ENCODE assay signal across 8 cellular contexts in the genomic region with DNA sequence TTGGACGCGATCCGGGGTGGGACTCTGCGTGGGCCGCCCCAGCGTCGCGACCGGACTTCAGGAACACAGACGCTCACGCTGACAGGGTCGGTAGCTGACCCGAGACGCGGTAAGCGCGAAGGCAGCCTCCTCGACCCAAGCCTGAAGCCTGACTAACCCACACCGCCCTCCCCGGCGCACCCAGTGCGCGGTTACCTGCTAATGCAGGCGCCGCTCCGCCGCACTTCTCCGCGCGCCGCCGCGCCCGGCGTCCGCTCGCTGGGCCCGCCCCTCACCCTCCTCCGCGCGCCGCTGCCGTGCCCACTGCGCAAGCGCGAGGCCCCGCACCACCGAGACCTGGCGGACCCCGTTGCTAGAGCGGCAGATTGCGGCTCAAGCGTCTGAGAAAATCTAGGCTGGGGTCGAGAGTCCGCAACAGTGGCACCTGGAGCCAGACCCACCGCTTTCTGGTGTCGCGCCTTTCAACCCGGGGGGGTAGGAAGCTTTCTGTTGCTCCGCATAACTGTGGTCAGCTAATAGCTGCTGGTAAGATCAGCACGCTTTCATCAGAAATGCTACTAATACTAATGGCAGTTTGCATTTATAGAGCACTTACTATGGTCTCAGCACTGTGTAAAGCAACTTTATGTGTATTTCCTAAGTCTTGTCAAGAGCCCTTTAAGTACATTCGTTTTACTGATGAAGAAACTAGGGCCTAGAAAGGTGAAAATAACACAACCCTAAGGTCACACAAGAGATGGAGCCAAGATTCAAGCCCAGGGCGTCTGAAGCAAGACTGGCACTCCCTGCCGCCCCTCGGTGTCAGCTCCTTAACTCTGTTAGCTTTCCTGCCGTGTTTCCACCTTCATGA. TPM values are rescaled to one million over a fixed set of nuclear protein-coding genes. Genes with fewer than 3 reads are reported as not detected.
DNase-seq lines count a peak whose midpoint lies in the region; ATAC-seq and TF ChIP-seq lines count a peak whose summit lies in the region.

A gene with protein sequence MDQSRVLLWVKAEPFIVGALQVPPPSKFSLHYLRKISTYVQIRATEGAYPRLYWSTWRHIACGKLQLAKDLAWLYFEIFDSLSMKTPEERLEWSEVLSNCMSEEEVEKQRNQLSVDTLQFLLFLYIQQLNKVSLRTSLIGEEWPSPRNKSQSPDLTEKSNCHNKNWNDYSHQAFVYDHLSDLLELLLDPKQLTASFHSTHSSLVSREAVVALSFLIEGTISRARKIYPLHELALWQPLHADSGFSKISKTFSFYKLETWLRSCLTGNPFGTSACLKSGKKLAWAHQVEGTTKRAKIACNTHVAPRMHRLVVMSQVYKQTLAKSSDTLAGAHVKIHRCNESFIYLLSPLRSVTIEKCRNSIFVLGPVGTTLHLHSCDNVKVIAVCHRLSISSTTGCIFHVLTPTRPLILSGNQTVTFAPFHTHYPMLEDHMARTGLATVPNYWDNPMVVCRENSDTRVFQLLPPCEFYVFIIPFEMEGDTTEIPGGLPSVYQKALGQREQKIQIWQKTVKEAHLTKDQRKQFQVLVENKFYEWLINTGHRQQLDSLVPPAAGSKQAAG (minus strand): TSS at position 268 of the 850 bp plus-strand sequence. CDS start 3,010 bp downstream, outside the sequence.

- peak; percentile 39 for ATAC-seq in GM21717 (IDR thresholded peaks at IDR 0.05; ENCODE audit: unreplicated experiment)
- ATAC-seq in esophagus mucosa = peak; percentile 85

- in situ Hi-C loops in KBM-7 (cut with MboI; ENCODE audit: low pct_unique_long_range_greater_than_20kb, low sequenced_read_pairs) = no loop called here

- DNase-seq in DMS53 (lab: John Stamatoyannopoulos, UW) (peak; percentile 91), KBM-7 (peak; percentile 96)
- peak; percentile 99 to 100 for DNase-seq in activated T-cell treated with anti-CD3 and anti-CD28 coated beads, Interleukin-2, amount 50 U/mL, for 48 hours
- DNase-seq in stimulated activated CD8-positive, alpha-beta memory T cell treated with anti-CD3 and anti-CD28 coated beads, Interleukin-7, amount 100 ng/mL, for 1 hour (ENCODE audit: low read depth in 2 of 2) = peak; percentile 93 to 95

- H3K4me1 ChIP-seq in muscle layer of colon (ENCODE audit: insufficient read depth, low read length) = peaks cover 32% of the 10 kb centered on the region

- H3K4me3 ChIP-seq in muscle layer of colon (ENCODE audit: low read depth in 1 of 2, low read length in 2 of 2) = peak within 1 kb of the TSS; percentile 61 to 97

- H3K27ac ChIP-seq in muscle layer of colon (ENCODE audit: low read depth, low read length) = peak within 1 kb of the TSS; percentile 81

- H3K9me3 ChIP-seq in muscle layer of colon (ENCODE audit: low read length) = no peaks in the 10 kb centered on the region

- no peaks in the 10 kb centered on the region for H3K27me3 ChIP-seq in muscle layer of colon (ENCODE audit: control insufficient read depth in 1 of 2, insufficient read depth in 2 of 2, low read length in 2 of 2)

- peak within 1 kb of the TSS; percentile 92 for H3K9ac ChIP-seq in muscle layer of colon (ENCODE audit: low read length)

- H3K36me3 ChIP-seq in muscle layer of colon (ENCODE audit: insufficient read depth, low read length) = no peaks in the 10 kb centered on the region

TF ChIP-seq in PFSK-1, 5 proteins besides CTCF, POLR2A, EP300 and RAD21:
- TF ChIP-seq POLR2AphosphoS5 (IDR thresholded peaks at IDR 0.05; ENCODE audit: low read depth, low read length) (peak; percentile 77), SIN3A (IDR thresholded peaks at IDR 0.05; ENCODE audit: borderline replicate concordance, insufficient read depth, low read length) (no peak), TAF1 (IDR thresholded peaks at IDR 0.05; ENCODE audit: borderline replicate concordance, insufficient read depth, low read length) (peak; percentile 61; the same call in 1 of the 2 replicates), FOXP2 (optimal IDR thresholded peaks at IDR 0.05; ENCODE audit: borderline replicate concordance, extremely low read depth, extremely low read length, insufficient read depth) (peak; percentile 40)
- TF ChIP-seq, protein P1, sequence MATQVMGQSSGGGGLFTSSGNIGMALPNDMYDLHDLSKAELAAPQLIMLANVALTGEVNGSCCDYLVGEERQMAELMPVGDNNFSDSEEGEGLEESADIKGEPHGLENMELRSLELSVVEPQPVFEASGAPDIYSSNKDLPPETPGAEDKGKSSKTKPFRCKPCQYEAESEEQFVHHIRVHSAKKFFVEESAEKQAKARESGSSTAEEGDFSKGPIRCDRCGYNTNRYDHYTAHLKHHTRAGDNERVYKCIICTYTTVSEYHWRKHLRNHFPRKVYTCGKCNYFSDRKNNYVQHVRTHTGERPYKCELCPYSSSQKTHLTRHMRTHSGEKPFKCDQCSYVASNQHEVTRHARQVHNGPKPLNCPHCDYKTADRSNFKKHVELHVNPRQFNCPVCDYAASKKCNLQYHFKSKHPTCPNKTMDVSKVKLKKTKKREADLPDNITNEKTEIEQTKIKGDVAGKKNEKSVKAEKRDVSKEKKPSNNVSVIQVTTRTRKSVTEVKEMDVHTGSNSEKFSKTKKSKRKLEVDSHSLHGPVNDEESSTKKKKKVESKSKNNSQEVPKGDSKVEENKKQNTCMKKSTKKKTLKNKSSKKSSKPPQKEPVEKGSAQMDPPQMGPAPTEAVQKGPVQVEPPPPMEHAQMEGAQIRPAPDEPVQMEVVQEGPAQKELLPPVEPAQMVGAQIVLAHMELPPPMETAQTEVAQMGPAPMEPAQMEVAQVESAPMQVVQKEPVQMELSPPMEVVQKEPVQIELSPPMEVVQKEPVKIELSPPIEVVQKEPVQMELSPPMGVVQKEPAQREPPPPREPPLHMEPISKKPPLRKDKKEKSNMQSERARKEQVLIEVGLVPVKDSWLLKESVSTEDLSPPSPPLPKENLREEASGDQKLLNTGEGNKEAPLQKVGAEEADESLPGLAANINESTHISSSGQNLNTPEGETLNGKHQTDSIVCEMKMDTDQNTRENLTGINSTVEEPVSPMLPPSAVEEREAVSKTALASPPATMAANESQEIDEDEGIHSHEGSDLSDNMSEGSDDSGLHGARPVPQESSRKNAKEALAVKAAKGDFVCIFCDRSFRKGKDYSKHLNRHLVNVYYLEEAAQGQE (IDR thresholded peaks at IDR 0.05; ENCODE audit: insufficient read depth in 1 of 2, low read depth in 2 of 2, low read length in 2 of 2) = no peak

RNA-seq across cellular contexts. Expression of the gene that starts here (rescaled TPM):
- polyA plus RNA-seq in PFSK-1 (2012; ENCODE audit: insufficient read length, low read depth) = 4.2 TPM
- 6.6 TPM for total RNA-seq in esophagus mucosa

Comparison
In these comparisons a context has a peak if more than half of its experiments do, and no peak if none do; other contexts are left out.
1. Peak in every context shown above with its lines: DNase-seq, ATAC-seq, H3K4me3 ChIP-seq and H3K27ac ChIP-seq.